ENCODE assay signal across 29 cellular contexts in genomic region chr2:70426341-70426740, GRCh38.
"Had no signal": no experiment of that assay in that cellular context is flagged by ENCODE, and none has a peak within 500 bp of the region (broad histone marks: within the 10 kb centered on the region; RNA-seq: fewer than 3 reads in every experiment).

No MANE protein-coding gene starts in this region.

- H3K4me3 ChIP-seq: Peyer's patch, SJSA1 had no signal

- H3K4me1 ChIP-seq: SJSA1 had no signal

- H3K27me3 Mint-ChIP-seq: activated naive CD4-positive, alpha-beta T cell treated with anti-CD3 and anti-CD28 coated beads, Interleukin-2, amount 50 U/mL, for 24 hours; activated T-cell treated with anti-CD3 and anti-CD28 coated beads, Interleukin-2, amount 50 U/mL, for 24 hours had no signal

- DNase-seq: activated CD4-positive, alpha-beta T cell treated with anti-CD3 and anti-CD28 coated beads, Interleukin-2, amount 10 ng/mL, durations not matched to agents 24 days and 14 days; activated CD4-positive, alpha-beta T cell treated with anti-CD3 and anti-CD28 coated beads, Interleukin-2, amount 50 U/mL, for 48 hours; activated CD4-positive, CD25-positive, alpha-beta regulatory T cell treated with anti-CD3 and anti-CD28 coated beads, Interleukin-2, amount 50 U/mL, for 72 hours; activated CD8-positive, alpha-beta memory T cell treated with anti-CD3 and anti-CD28 coated beads, Interleukin-2, amount 10 ng/mL, durations not matched to agents 7 days and 5 days; activated effector memory CD4-positive, alpha-beta T cell treated with Interleukin-2 at 50 U/mL for 16 hours; activated naive CD4-positive, alpha-beta T cell; activated T-cell treated with anti-CD3 and anti-CD28 coated beads, Interleukin-2, amount 50 U/mL, for 24 hours; aorta; MM.1S; NCI-H1105; NCI-H1436 treated with DMSO at 0.1 percent for 48 hours; NCI-H187; NCI-H2081; NCI-H2171 treated with DMSO at 0.1 percent for 48 hours; NCI-H226; NCI-H510A; NCI-H526 treated with DMSO at 0.1 percent for 48 hours; NK-92 treated with Interleukin-12 subunit alpha and Interleukin-12 subunit beta, amount 100 ng/mL, for 24 hours; OCI-M1; SHP77; T-helper 17 cell; T-helper 9 cell had no signal

- H3K27ac ChIP-seq: Peyer's patch, RWPE1, SJSA1 had no signal

- H3K27me3 ChIP-seq: Peyer's patch, SJSA1 had no signal

- H3K36me3 Mint-ChIP-seq: activated CD8-positive, alpha-beta memory T cell treated with anti-CD3 and anti-CD28 coated beads, Interleukin-2, amount 10 ng/mL, durations not matched to agents 7 days and 5 days; activated naive CD4-positive, alpha-beta T cell treated with anti-CD3 and anti-CD28 coated beads, Interleukin-2, amount 50 U/mL, for 24 hours; WTC11 had no signal

- H3K27ac Mint-ChIP-seq: activated CD4-positive, alpha-beta T cell treated with anti-CD3 and anti-CD28 coated beads, Interleukin-2, amount 10 ng/mL, durations not matched to agents 24 days and 14 days; activated CD8-positive, alpha-beta memory T cell treated with anti-CD3 and anti-CD28 coated beads, Interleukin-2, amount 10 ng/mL, durations not matched to agents 7 days and 5 days; activated naive CD4-positive, alpha-beta T cell treated with anti-CD3 and anti-CD28 coated beads, Interleukin-2, amount 50 U/mL, for 24 hours; activated T-cell treated with anti-CD3 and anti-CD28 coated beads, Interleukin-2, amount 50 U/mL, for 24 hours; activated T-helper 1 cell treated with anti-CD3 and anti-CD28 coated beads, Interleukin-12 subunit alpha, Interleukin-12 subunit beta, Interleukin-2, Interleukin-4 antibody, amounts not matched to agents 30 ng/mL and 10 ng/mL and 1 ng/mL, durations not matched to agents 14 hours and 24 hours and 36 hours; T-helper 17 cell; WTC11 had no signal

- H3K36me3 ChIP-seq: Peyer's patch, SJSA1 had no signal

- H3K9me3 ChIP-seq: Peyer's patch, SJSA1 had no signal

- H3K4me3 Mint-ChIP-seq: activated CD4-positive, alpha-beta T cell treated with anti-CD3 and anti-CD28 coated beads, Interleukin-2, amount 10 ng/mL, durations not matched to agents 24 days and 14 days; activated CD8-positive, alpha-beta memory T cell treated with anti-CD3 and anti-CD28 coated beads, Interleukin-2, amount 10 ng/mL, durations not matched to agents 7 days and 5 days; activated naive CD4-positive, alpha-beta T cell treated with anti-CD3 and anti-CD28 coated beads, Interleukin-2, amount 50 U/mL, for 24 hours; activated T-cell treated with anti-CD3 and anti-CD28 coated beads, Interleukin-2, amount 50 U/mL, for 24 hours; activated T-helper 1 cell treated with anti-CD3 and anti-CD28 coated beads, Interleukin-12 subunit alpha, Interleukin-12 subunit beta, Interleukin-2, Interleukin-4 antibody, amounts not matched to agents 30 ng/mL and 10 ng/mL and 1 ng/mL, durations not matched to agents 14 hours and 24 hours and 36 hours; central memory CD8-positive, alpha-beta T cell; T-helper 17 cell; WTC11 had no signal

- H3K9me3 Mint-ChIP-seq: activated CD4-positive, alpha-beta T cell treated with anti-CD3 and anti-CD28 coated beads, Interleukin-2, amount 10 ng/mL, durations not matched to agents 24 days and 14 days; activated naive CD4-positive, alpha-beta T cell treated with anti-CD3 and anti-CD28 coated beads, Interleukin-2, amount 50 U/mL, for 24 hours; activated T-cell treated with anti-CD3 and anti-CD28 coated beads, Interleukin-2, amount 50 U/mL, for 24 hours; central memory CD8-positive, alpha-beta T cell; WTC11 had no signal

- H3K4me1 Mint-ChIP-seq: activated CD4-positive, alpha-beta T cell treated with anti-CD3 and anti-CD28 coated beads, Interleukin-2, amount 10 ng/mL, durations not matched to agents 24 days and 14 days; activated CD8-positive, alpha-beta memory T cell treated with anti-CD3 and anti-CD28 coated beads, Interleukin-2, amount 10 ng/mL, durations not matched to agents 7 days and 5 days; activated naive CD4-positive, alpha-beta T cell treated with anti-CD3 and anti-CD28 coated beads, Interleukin-2, amount 50 U/mL, for 24 hours; central memory CD8-positive, alpha-beta T cell; T-helper 17 cell; WTC11 had no signal
